28 cellular contexts compared by ENCODE assay signal in the genomic region with DNA sequence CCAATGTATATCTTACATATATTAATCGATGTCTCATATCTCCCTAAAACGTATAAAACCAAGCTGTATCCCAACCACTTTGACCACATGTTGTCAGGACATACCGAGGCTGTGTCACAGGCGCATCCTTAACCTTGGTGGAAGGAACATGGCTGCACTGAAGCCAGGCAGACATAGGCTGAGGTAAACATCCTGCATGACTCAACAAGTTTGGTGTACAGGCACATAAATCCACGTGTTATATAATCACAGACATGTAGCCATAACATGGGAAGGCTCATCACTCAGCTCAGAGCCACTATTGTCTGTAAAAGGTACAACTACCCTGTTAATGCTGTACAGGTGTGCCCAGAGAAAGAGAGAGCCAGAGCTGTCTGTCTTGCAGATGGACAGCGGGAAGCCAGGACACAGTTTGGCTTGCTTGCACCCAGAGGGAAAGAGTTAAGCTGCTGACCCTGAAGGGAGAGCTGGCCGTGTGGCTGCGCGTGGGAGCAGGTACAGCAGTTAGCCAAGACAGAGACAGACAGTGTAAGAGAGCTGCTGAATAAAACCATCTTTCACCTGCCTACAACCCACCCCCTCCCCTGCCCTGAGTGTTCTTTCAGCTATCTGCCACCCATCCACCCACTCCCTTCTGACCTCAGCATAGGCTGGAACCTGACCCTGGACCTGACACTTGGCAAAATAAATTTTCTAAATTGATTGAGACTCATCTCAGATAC.
"Had no signal": no experiment of that assay in that cellular context is flagged by ENCODE, and none has a peak within 500 bp of the region (broad histone marks: within the 10 kb centered on the region; RNA-seq: fewer than 3 reads in every experiment).

No MANE protein-coding gene starts in this region.

- H3K4me1 Mint-ChIP-seq: activated CD4-positive, alpha-beta T cell treated with anti-CD3 and anti-CD28 coated beads for 36 hours; activated naive CD4-positive, alpha-beta T cell treated with anti-CD3 and anti-CD28 coated beads, Interleukin-2, amount 10 ng/mL, durations not matched to agents 7 days and 5 days; activated T-helper 17 cell treated with anti-CD3 and anti-CD28 coated beads, Interleukin-2, amount 50 U/mL, for 72 hours had no signal

- H3K36me3 ChIP-seq: adrenal gland, SJCRH30 had no signal

- H3K4me3 Mint-ChIP-seq: activated CD4-positive, alpha-beta memory T cell treated with anti-CD3 and anti-CD28 coated beads, Interleukin-2, amount 10 ng/mL, durations not matched to agents 7 days and 5 days; activated CD4-positive, alpha-beta T cell treated with anti-CD3 and anti-CD28 coated beads for 36 hours; activated naive CD4-positive, alpha-beta T cell treated with anti-CD3 and anti-CD28 coated beads, Interleukin-2, amount 10 ng/mL, durations not matched to agents 7 days and 5 days; activated naive CD8-positive, alpha-beta T cell treated with anti-CD3 and anti-CD28 coated beads, Interleukin-2, amount 10 ng/mL, durations not matched to agents 7 days and 5 days; activated T-helper 17 cell treated with anti-CD3 and anti-CD28 coated beads, Interleukin-2, amount 50 U/mL, for 72 hours had no signal

- ATAC-seq: activated CD4-positive, alpha-beta T cell treated with anti-CD3 and anti-CD28 coated beads for 36 hours; activated T-helper 17 cell treated with anti-CD3 and anti-CD28 coated beads, Interleukin-2, amount 50 U/mL, for 72 hours; Panc1 had no signal

- H3K9me3 ChIP-seq: adrenal gland, SK-N-SH had no signal

- H3K27ac Mint-ChIP-seq: activated CD4-positive, alpha-beta memory T cell treated with anti-CD3 and anti-CD28 coated beads, Interleukin-2, amount 10 ng/mL, durations not matched to agents 7 days and 5 days; activated CD4-positive, alpha-beta T cell treated with anti-CD3 and anti-CD28 coated beads for 36 hours; activated naive CD4-positive, alpha-beta T cell treated with anti-CD3 and anti-CD28 coated beads, Interleukin-2, amount 10 ng/mL, durations not matched to agents 7 days and 5 days; activated naive CD8-positive, alpha-beta T cell treated with anti-CD3 and anti-CD28 coated beads, Interleukin-2, amount 10 ng/mL, durations not matched to agents 7 days and 5 days; activated T-helper 17 cell treated with anti-CD3 and anti-CD28 coated beads, Interleukin-2, amount 50 U/mL, for 72 hours had no signal

- H3K27me3 Mint-ChIP-seq: activated CD4-positive, alpha-beta memory T cell treated with anti-CD3 and anti-CD28 coated beads, Interleukin-2, amount 10 ng/mL, durations not matched to agents 7 days and 5 days; activated CD4-positive, alpha-beta T cell treated with anti-CD3 and anti-CD28 coated beads for 36 hours; activated naive CD4-positive, alpha-beta T cell treated with anti-CD3 and anti-CD28 coated beads, Interleukin-2, amount 10 ng/mL, durations not matched to agents 7 days and 5 days; activated naive CD8-positive, alpha-beta T cell treated with anti-CD3 and anti-CD28 coated beads, Interleukin-2, amount 10 ng/mL, durations not matched to agents 7 days and 5 days; activated T-helper 17 cell treated with anti-CD3 and anti-CD28 coated beads, Interleukin-2, amount 50 U/mL, for 72 hours had no signal

- DNase-seq: activated CD4-positive, alpha-beta memory T cell treated with anti-CD3 and anti-CD28 coated beads, Interleukin-2, amount 10 ng/mL, durations not matched to agents 7 days and 5 days; activated CD4-positive, alpha-beta T cell treated with anti-CD3 and anti-CD28 coated beads for 36 hours; activated CD4-positive, alpha-beta T cell treated with anti-CD3 and anti-CD28 coated beads, Interleukin-2, amount 50 U/mL, for 1 hour; activated gamma-delta T cell; activated naive CD4-positive, alpha-beta T cell treated with anti-CD3 and anti-CD28 coated beads, Interleukin-2, amount 10 ng/mL, durations not matched to agents 7 days and 5 days; activated naive CD8-positive, alpha-beta T cell treated with anti-CD3 and anti-CD28 coated beads, Interleukin-2, amount 10 ng/mL, durations not matched to agents 7 days and 5 days; activated T-cell treated with anti-CD3 and anti-CD28 coated beads for 4 hours; activated T-cell treated with anti-CD3 and anti-CD28 coated beads, Interleukin-2, amount 50 U/mL, for 48 hours; anterior cingulate cortex; caudate nucleus; Kasumi-1; NCI-H1092; NCI-H1417; NCI-H1930; NCI-H2171 treated with DMSO at 0.1 percent for 48 hours; NCI-H345; NCI-H510A; NCI-H526 treated with DMSO at 0.1 percent for 48 hours; NCI-H82; Right ventricle myocardium superior; SJCRH30; SK-N-SH; T-helper 1 cell had no signal

- H3K27me3 ChIP-seq: SJCRH30 had no signal

- H3K9ac ChIP-seq: SK-N-SH had no signal

- H3K27ac ChIP-seq: adrenal gland, RWPE1, SJCRH30, VCaP had no signal

- H3K4me2 ChIP-seq: SK-N-SH had no signal

- H3K9me3 Mint-ChIP-seq: activated CD4-positive, alpha-beta memory T cell treated with anti-CD3 and anti-CD28 coated beads, Interleukin-2, amount 10 ng/mL, durations not matched to agents 7 days and 5 days; activated naive CD4-positive, alpha-beta T cell treated with anti-CD3 and anti-CD28 coated beads, Interleukin-2, amount 10 ng/mL, durations not matched to agents 7 days and 5 days; activated T-helper 17 cell treated with anti-CD3 and anti-CD28 coated beads, Interleukin-2, amount 50 U/mL, for 72 hours had no signal

- H3K4me3 ChIP-seq: adrenal gland, SJCRH30 had no signal

- H3K4me1 ChIP-seq: adrenal gland, SJCRH30 had no signal
